ENCODE assay signal across 16 cellular contexts in the genomic region with DNA sequence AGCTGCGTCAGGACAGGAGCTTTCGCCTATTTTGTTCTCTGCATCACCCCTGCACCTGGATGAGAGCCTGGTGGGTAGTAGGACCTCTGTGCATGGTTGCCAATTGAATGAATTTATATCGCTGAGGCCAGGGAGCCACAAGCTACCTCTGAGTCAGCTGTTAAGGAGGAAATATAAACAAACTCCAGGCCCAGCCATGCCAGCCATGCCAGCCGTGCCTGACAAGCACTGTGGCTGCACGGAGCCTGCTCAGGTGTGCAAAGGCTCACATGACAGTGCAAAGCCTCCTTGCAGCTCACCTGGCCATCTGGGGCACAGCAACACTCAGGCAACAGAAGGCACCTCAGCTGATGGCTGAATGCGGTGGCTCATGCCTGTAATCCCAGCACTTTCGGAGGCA. TPM values are rescaled to one million over a fixed set of nuclear protein-coding genes. Genes with fewer than 3 reads are reported as not detected.
DNase-seq lines count a peak whose midpoint lies in the region; ATAC-seq and TF ChIP-seq lines count a peak whose summit lies in the region.
"Had no signal": no experiment of that assay in that cellular context is flagged by ENCODE, and none has a peak within 500 bp of the region (broad histone marks: within the 10 kb centered on the region; RNA-seq: fewer than 3 reads in every experiment).

No MANE protein-coding gene starts in this region.

- peaks cover 61% of the 10 kb centered on the region for H3K27me3 Mint-ChIP-seq in dendritic cell treated with granulocyte-macrophage colony-stimulating factor and Interleukin-4, amounts not matched to agents 40 ng/mL and 50 ng/mL, for 4 days

- H3K9me3 Mint-ChIP-seq in dendritic cell treated with granulocyte-macrophage colony-stimulating factor and Interleukin-4, amounts not matched to agents 40 ng/mL and 50 ng/mL, for 4 days, result no peaks in the 10 kb centered on the region
- H3K9me3 Mint-ChIP-seq: T-helper 1 cell treated with Interleukin-12 subunit alpha and Interleukin-12 subunit beta and Interleukin-4 antibody, amounts not matched to agents 30 μg/mL and 1 μg/mL, for 36 hours had no signal

- ATAC-seq in left colon, result no peak

- TF ChIP-seq POLR2A in NB4 (IDR thresholded peaks at IDR 0.05; ENCODE audit: extremely low read depth, insufficient read length), result no peak
- no peak for TF ChIP-seq POLR2A in prostate gland (IDR thresholded peaks at IDR 0.05)

- peaks cover 17% of the 10 kb centered on the region for H3K4me1 ChIP-seq in prostate gland (replicated peaks)

- TF ChIP-seq CTCF in NB4 (IDR thresholded peaks at IDR 0.05; ENCODE audit: low read depth, low read length), result no peak
- TF ChIP-seq CTCF in prostate gland (IDR thresholded peaks at IDR 0.05), result no peak

- no peaks in the 10 kb centered on the region for H3K36me3 ChIP-seq in prostate gland

- H3K27me3 ChIP-seq in prostate gland (replicated peaks; ENCODE audit: insufficient read depth), result no peaks in the 10 kb centered on the region

- WGBS in prostate gland, result 48% methylated on average over 7 of the region's 7 CpGs

- intact Hi-C loops in dendritic cell treated with granulocyte-macrophage colony-stimulating factor and Interleukin-4, amounts not matched to agents 40 ng/mL and 50 ng/mL, for 4 days (cut with micrococcal nuclease), result loop anchor here (10.0 kb wide), 2 partner anchors 87 to 187 kb away; no protein-coding TSS in a partner anchor
- intact Hi-C loops in prostate gland (cut with DNase I) (loop anchor here (10.0 kb wide), 1 partner anchor 187 kb away; no protein-coding TSS in a partner anchor), left colon (cut with DNase I, micrococcal nuclease) (no loop called here)

- peak overlapping the region; percentile 27 for H3K27ac Mint-ChIP-seq in dendritic cell treated with granulocyte-macrophage colony-stimulating factor and Interleukin-4, amounts not matched to agents 40 ng/mL and 50 ng/mL, for 4 days
- H3K27ac Mint-ChIP-seq: CD4-positive, CD25-positive, alpha-beta regulatory T cell; T-helper 1 cell treated with Interleukin-12 subunit alpha and Interleukin-12 subunit beta and Interleukin-4 antibody, amounts not matched to agents 30 μg/mL and 1 μg/mL, for 36 hours had no signal

- H3K9me3 ChIP-seq in prostate gland, result no peaks in the 10 kb centered on the region

- H3K4me3 ChIP-seq in NB4 (ENCODE audit: low read depth, low read length) (no peak overlapping the region), prostate gland (no peak overlapping the region)

- no peak overlapping the region for H3K4me3 Mint-ChIP-seq in dendritic cell treated with granulocyte-macrophage colony-stimulating factor and Interleukin-4, amounts not matched to agents 40 ng/mL and 50 ng/mL, for 4 days
- H3K4me3 Mint-ChIP-seq: CD4-positive, CD25-positive, alpha-beta regulatory T cell; T-helper 1 cell treated with Interleukin-12 subunit alpha and Interleukin-12 subunit beta and Interleukin-4 antibody, amounts not matched to agents 30 μg/mL and 1 μg/mL, for 36 hours had no signal

- no peak overlapping the region for H3K27ac ChIP-seq in prostate gland
- H3K27ac ChIP-seq: 22Rv1 had no signal

- H3K4me1 Mint-ChIP-seq in dendritic cell treated with granulocyte-macrophage colony-stimulating factor and Interleukin-4, amounts not matched to agents 40 ng/mL and 50 ng/mL, for 4 days (ENCODE audit: low read depth), result peaks cover 94% of the 10 kb centered on the region

- DNase-seq in DMS153 (lab: John Stamatoyannopoulos, UW) (peak; percentile 25), DMS153 treated with DMSO at 0.1 percent for 48 hours (lab: John Stamatoyannopoulos, UW; ENCODE audit: unreplicated experiment) (no peak), NB4 (ENCODE audit: low read depth) (peak; percentile 56), prostate gland (ENCODE audit: low spot score) (peak; percentile 63), NCI-H1694 (lab: John Stamatoyannopoulos, UW) (no peak), T-helper 9 cell (no peak), left colon (no peak)
- DNase-seq: CD4-positive, CD25-positive, alpha-beta regulatory T cell; NCI-H187 treated with DMSO at 0.1 percent for 48 hours; NCI-H774; RPMI8226 had no signal

- no peaks in the 10 kb centered on the region for H3K36me3 Mint-ChIP-seq in dendritic cell treated with granulocyte-macrophage colony-stimulating factor and Interleukin-4, amounts not matched to agents 40 ng/mL and 50 ng/mL, for 4 days (ENCODE audit: low read depth)
- H3K36me3 Mint-ChIP-seq: CD4-positive, CD25-positive, alpha-beta regulatory T cell had no signal

RNA-seq across cellular contexts. Expression of a gene that starts 33.7 kb away (rescaled TPM):
- total RNA-seq in prostate gland, result not detected
- not detected for total RNA-seq in left colon
- total RNA-seq: CD4-positive, CD25-positive, alpha-beta regulatory T cell; cerebellum; subcutaneous adipose tissue had no signal

Comparison
In these comparisons a context has a peak if more than half of its experiments do, and no peak if none do; other contexts are left out.
1. DNase-seq: peak in DMS153 (single experiment), NB4 (single experiment) and prostate gland (single experiment); none in DMS153 treated with DMSO at 0.1 percent for 48 hours (single experiment), NCI-H1694 (single experiment), T-helper 9 cell (single experiment) and left colon (0 of 2).
2. intact Hi-C loops: an anchor here in dendritic cell treated with granulocyte-macrophage colony-stimulating factor and Interleukin-4, amounts not matched to agents 40 ng/mL and 50 ng/mL, for 4 days (10.0 kb wide) and prostate gland (10.0 kb wide); none called in left colon.